ENCODE assay signal across 8 cellular contexts in genomic region chr19:10334340-10335148, GRCh38. TPM values are rescaled to one million over a fixed set of nuclear protein-coding genes. Genes with fewer than 3 reads are reported as not detected.
DNase-seq lines count a peak whose midpoint lies in the region; ATAC-seq and TF ChIP-seq lines count a peak whose summit lies in the region.

No MANE protein-coding gene starts in this region.

- peaks cover 0 to 2% (median 2%) of the 10 kb centered on the region in 3 donors for H3K27me3 Mint-ChIP-seq in CD14-positive monocyte (ENCODE audit: low read depth in 3 of 3)

- DNase-seq in CD14-positive monocyte (ENCODE audit: low spot score) (no peak), RWPE1 (ENCODE audit: low spot score) (peak; percentile 91), astrocyte of the spinal cord (ENCODE audit: low read depth, low spot score) (peak; percentile 95), right cardiac atrium (peak; percentile 97 to 98 (median 98)), posterior vena cava (ENCODE audit: low spot score) (peak; percentile 98), activated gamma-delta T cell treated with Interleukin-2 at 50 U/mL for 16 hours (no peak)
- no peak for DNase-seq in NK-92 treated with Interleukin-12 subunit alpha and Interleukin-12 subunit beta, amount 100 ng/mL, for 24 hours (lab: John Stamatoyannopoulos, UW)

- in situ Hi-C loops in astrocyte of the spinal cord (cut with HindIII; ENCODE audit: low sequenced_read_pairs), result no loop called here

- no peaks in the 10 kb centered on the region for H3K9me3 Mint-ChIP-seq in CD14-positive monocyte

- peak; percentile 90 to 93 for ATAC-seq in right cardiac atrium

- H3K4me1 ChIP-seq in HUES64 (ENCODE audit: insufficient read depth, low read length) (peaks cover 8% of the 10 kb centered on the region), right cardiac atrium (ENCODE audit: control insufficient read depth, insufficient read depth, low read length) (no peaks in the 10 kb centered on the region)

- intact Hi-C loops in CD14-positive monocyte (cut with micrococcal nuclease) (loop anchor here (5.0 kb wide), 3 partner anchors 38 to 62 kb away; partner anchors contain the start of gene ICAM1 (in 2 of the 2)), right cardiac atrium (cut with DNase I) (loop anchor here in 1 of 4 donors (10.0 kb wide), 1 partner anchor 60 kb away; the partner anchor contains the start of gene ICAM1), posterior vena cava (cut with DNase I) (loop anchor here in 1 of 2 donors (5.0 kb wide), 1 partner anchor 48 kb away; the partner anchor contains the start of gene TYK2)

- peaks cover 10% of the 10 kb centered on the region; the same call in 1 of the 2 replicates for H3K27me3 ChIP-seq in HUES64 (ENCODE audit: insufficient read depth, low read length)
- no peaks in the 10 kb centered on the region for H3K27me3 ChIP-seq in right cardiac atrium (ENCODE audit: control insufficient read depth, insufficient read depth)

- H3K4me3 Mint-ChIP-seq in CD14-positive monocyte, result no peak overlapping the region

- CTCF ChIA-PET in RWPE1 (lab: Yijun Ruan, JAX), result interaction anchor here (0.6 to 0.9 kb wide), 4 partner anchors 64 to 402 kb away, joined by 3 to 4 read pairs (median 3); partner anchors contain the start of gene ICAM1

- peaks cover 31 to 45% of the 10 kb centered on the region in 2 donors for H3K36me3 Mint-ChIP-seq in CD14-positive monocyte

- H3K4me3 ChIP-seq in HUES64 (ENCODE audit: low read length) (peak overlapping the region; percentile 82), astrocyte of the spinal cord (ENCODE audit: low read depth, low read length) (peak overlapping the region; percentile 92), right cardiac atrium (ENCODE audit: low read length) (peak overlapping the region; percentile 50)

- WGBS in HUES64, result 3% methylated on average over 51 of the region's 51 CpGs
- 16% methylated on average over 51 of the region's 51 CpGs for WGBS in right cardiac atrium

- POLR2A ChIA-PET in RWPE1 (lab: Yijun Ruan, JAX; ENCODE audit: low non-redundant PET), result interaction anchor here (1.2 kb wide), 1 partner anchor 45 kb away, joined by 5 read pairs; the partner anchor contains the start of gene ICAM5

- H3K9me3 ChIP-seq in HUES64 (ENCODE audit: insufficient read depth, low read depth, low read length) (no peaks in the 10 kb centered on the region), right cardiac atrium (ENCODE audit: control insufficient read depth, low read length) (no peaks in the 10 kb centered on the region)

- no peak for TF ChIP-seq CTCF in CD14-positive monocyte (IDR thresholded peaks at IDR 0.05)
- peak; percentile 21 for TF ChIP-seq CTCF in RWPE1 (conservative IDR thresholded peaks at IDR 0.05; ENCODE audit: low read depth)
- no peak for TF ChIP-seq CTCF in astrocyte of the spinal cord (IDR thresholded peaks at IDR 0.05; ENCODE audit: low read depth, low read length)

- peak overlapping the region in 6 of 7 donors; percentile 79 to 97 (median 92) for H3K27ac Mint-ChIP-seq in CD14-positive monocyte

- no peak overlapping the region for H3K27ac ChIP-seq in HUES64 (ENCODE audit: low read depth, low read length)
- H3K27ac ChIP-seq in RWPE1, result peak overlapping the region; percentile 91
- peak overlapping the region; percentile 62 for H3K27ac ChIP-seq in right cardiac atrium (ENCODE audit: low read length)

- peaks cover 17% of the 10 kb centered on the region for H3K36me3 ChIP-seq in HUES64 (ENCODE audit: insufficient read depth, low read length)

- peaks cover 47% of the 10 kb centered on the region for H3K4me1 Mint-ChIP-seq in CD14-positive monocyte

- H3K9ac ChIP-seq in HUES64 (ENCODE audit: low read depth, low read length), result no peak overlapping the region; the same call in 1 of the 2 replicates

RNA-seq across cellular contexts. Expression of gene RAVER1, which starts 1.2 kb away (rescaled TPM):
- polyA plus RNA-seq in CD14-positive monocyte (1 to 10 TPM; 6.0 to 9.0 TPM), right cardiac atrium (9.8 TPM)
- 43.5 TPM for polyA plus RNA-seq in HUES64 (2013, experiment 1 of 2)
- polyA plus RNA-seq in HUES64 (2013, experiment 2 of 2), result 43.2 TPM
- total RNA-seq in right cardiac atrium (10 to 100 TPM; 13.9 to 20.1 (median 15.1) TPM), posterior vena cava (10 to 100 TPM; 17.5 to 19.0 TPM)

RNA-seq across cellular contexts. Expression of gene ICAM3, which starts 4.9 kb away (rescaled TPM):
- polyA plus RNA-seq in CD14-positive monocyte (100 to 1,000 TPM; 189 to 234 TPM), right cardiac atrium (7.2 TPM)
- polyA plus RNA-seq in HUES64 (2013, experiment 1 of 2), result 9.9 TPM
- 10.4 TPM for polyA plus RNA-seq in HUES64 (2013, experiment 2 of 2)
- total RNA-seq in right cardiac atrium (10 to 100 TPM; 16.0 to 20.6 (median 17.8) TPM), posterior vena cava (10 to 100 TPM in 1 of 2 donors, 1 to 10 TPM in 1; 7.9 to 10.6 TPM)

RNA-seq across cellular contexts. Expression of gene FDX2, which starts 18.7 kb away (rescaled TPM):
- 1 to 10 TPM; 5.5 to 6.8 TPM for polyA plus RNA-seq in CD14-positive monocyte
- polyA plus RNA-seq in HUES64 (2013, experiment 1 of 2), result 20.4 TPM
- polyA plus RNA-seq in HUES64 (2013, experiment 2 of 2), result 19.7 TPM
- 10 to 100 TPM; 13.2 to 20.7 (median 16.7) TPM for total RNA-seq in right cardiac atrium
- 27.7 TPM for polyA plus RNA-seq in right cardiac atrium
- 10 to 100 TPM; 10.2 to 11.4 TPM for total RNA-seq in posterior vena cava

RNA-seq across cellular contexts. Expression of gene ZGLP1, which starts 24.9 kb away (rescaled TPM):
- polyA plus RNA-seq in CD14-positive monocyte, result 10 to 100 TPM in 1 of 2 donors, 1 to 10 TPM in 1; 9.4 to 11.7 TPM
- 2.5 TPM for polyA plus RNA-seq in HUES64 (2013, experiment 1 of 2)
- 2.0 TPM for polyA plus RNA-seq in HUES64 (2013, experiment 2 of 2)
- total RNA-seq in right cardiac atrium, result 1 to 10 TPM in 1 of 4 donors, under 1 TPM in 3; 0.80 to 1.3 (median 0.84) TPM
- 0.68 TPM for polyA plus RNA-seq in right cardiac atrium
- total RNA-seq in posterior vena cava, result 1 to 10 TPM; 1.1 to 1.2 TPM

RNA-seq across cellular contexts. Expression of gene ICAM5, which starts 44.8 kb away (rescaled TPM):
- polyA plus RNA-seq in CD14-positive monocyte (under 1 TPM in 1 of 2 donors, not detected in 1; 0.21 TPM), right cardiac atrium (0.86 TPM)
- 0.45 TPM for polyA plus RNA-seq in HUES64 (2013, experiment 1 of 2)
- polyA plus RNA-seq in HUES64 (2013, experiment 2 of 2), result 0.44 TPM
- total RNA-seq in right cardiac atrium (1 to 10 TPM in 3 of 4 donors, under 1 TPM in 1; 0.93 to 1.6 (median 1.2) TPM), posterior vena cava (under 1 TPM; 0.33 to 0.83 TPM)

Comparison
In these comparisons a context has a peak if more than half of its experiments do, and no peak if none do; other contexts are left out.
1. DNase-seq: peak in RWPE1 (single experiment), astrocyte of the spinal cord (single experiment), right cardiac atrium (3 of 3) and posterior vena cava (single experiment); none in CD14-positive monocyte (single experiment), NK-92 treated with Interleukin-12 subunit alpha and Interleukin-12 subunit beta, amount 100 ng/mL, for 24 hours (single experiment) and activated gamma-delta T cell treated with Interleukin-2 at 50 U/mL for 16 hours (single experiment).
2. Peak in every context shown above with its lines, with median percentiles within 50 percentile points of each other: H3K4me3 ChIP-seq.